In the genomic region with DNA sequence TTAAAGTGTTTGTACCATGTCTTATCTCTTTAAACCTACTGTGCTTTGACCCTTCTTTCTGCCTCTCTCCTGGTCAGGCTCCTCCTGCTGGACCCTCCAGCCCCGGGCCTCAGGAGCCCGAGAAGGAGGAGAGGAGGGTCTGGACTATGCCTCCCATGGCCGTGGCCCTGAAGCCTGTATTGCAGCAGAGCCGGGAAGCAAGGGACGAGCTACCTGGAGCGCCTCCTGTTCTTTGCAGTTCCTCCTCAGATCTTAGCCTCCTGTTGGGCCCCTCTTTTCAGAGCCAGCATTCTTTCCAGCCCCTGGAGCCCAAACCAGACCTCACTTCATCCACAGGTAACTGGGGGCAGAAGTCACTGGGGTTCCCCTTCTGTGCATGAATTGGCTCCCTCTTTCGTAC, we compare ENCODE assay signal across 17 cellular contexts. TPM values are rescaled to one million over a fixed set of nuclear protein-coding genes. Genes with fewer than 3 reads are reported as not detected.
DNase-seq lines count a peak whose midpoint lies in the region; ATAC-seq and TF ChIP-seq lines count a peak whose summit lies in the region.
"Had no signal": no experiment of that assay in that cellular context is flagged by ENCODE, and none has a peak within 500 bp of the region (broad histone marks: within the 10 kb centered on the region; RNA-seq: fewer than 3 reads in every experiment).

No MANE protein-coding gene starts in this region.

- H3K9me3 Mint-ChIP-seq in activated T-cell treated with anti-CD3 and anti-CD28 coated beads, Interleukin-2, amount 50 U/mL, for 72 hours: no peaks in the 10 kb centered on the region
- H3K9me3 Mint-ChIP-seq: CD4-positive, CD25-positive, alpha-beta regulatory T cell; CD8-positive, alpha-beta T cell; GM23338; HFFc6 had no signal

- H3K4me3 ChIP-seq in BE2C (ENCODE audit: low read depth, low read length): no peak overlapping the region
- H3K4me3 ChIP-seq: GM23338, HAP-1 had no signal

- H3K27ac Mint-ChIP-seq in activated T-cell treated with anti-CD3 and anti-CD28 coated beads, Interleukin-2, amount 50 U/mL, for 72 hours: peak overlapping the region; percentile 38
- H3K27ac Mint-ChIP-seq: CD8-positive, alpha-beta T cell; GM23338; HFFc6 had no signal

- no peak for ATAC-seq in activated T-cell treated with anti-CD3 and anti-CD28 coated beads, Interleukin-2, amount 50 U/mL, for 72 hours (replicated peaks in 1 of 2)
- no peak for ATAC-seq in Right ventricle myocardium inferior
- ATAC-seq: CD8-positive, alpha-beta T cell; GM23338 had no signal

- no peaks in the 10 kb centered on the region for H3K4me1 Mint-ChIP-seq in activated T-cell treated with anti-CD3 and anti-CD28 coated beads, Interleukin-2, amount 50 U/mL, for 72 hours (ENCODE audit: low read depth)
- H3K4me1 Mint-ChIP-seq: GM23338 had no signal

- no peaks in the 10 kb centered on the region for H3K27me3 Mint-ChIP-seq in activated T-cell treated with anti-CD3 and anti-CD28 coated beads, Interleukin-2, amount 50 U/mL, for 72 hours (ENCODE audit: low read depth)
- H3K27me3 Mint-ChIP-seq: CD4-positive, CD25-positive, alpha-beta regulatory T cell had no signal

- peaks cover 5 to 32% of the 10 kb centered on the region in 2 donors for H3K36me3 Mint-ChIP-seq in activated T-cell treated with anti-CD3 and anti-CD28 coated beads, Interleukin-2, amount 50 U/mL, for 72 hours (ENCODE audit: insufficient read depth in 2 of 2)

- TF ChIP-seq CTCF in BE2C (IDR thresholded peaks at IDR 0.05; ENCODE audit: low read depth, low read length): no peak

- intact Hi-C loops in cardiac septum (cut with DNase I): no loop called here
- intact Hi-C loops in Right ventricle myocardium inferior (cut with DNase I): no loop called here

- H3K4me3 Mint-ChIP-seq in activated T-cell treated with anti-CD3 and anti-CD28 coated beads, Interleukin-2, amount 50 U/mL, for 72 hours: no peak overlapping the region
- H3K4me3 Mint-ChIP-seq: CD4-positive, CD25-positive, alpha-beta regulatory T cell; CD8-positive, alpha-beta T cell; GM23338; HFFc6 had no signal

- no peak for DNase-seq in activated T-cell treated with anti-CD3 and anti-CD28 coated beads, Interleukin-2, amount 50 U/mL, for 72 hours
- no peak for DNase-seq in activated T-cell treated with anti-CD3 and anti-CD28 coated beads, Interleukin-2, amount 50 U/mL, for 48 hours
- peak; percentile 19 for DNase-seq in cardiac septum (ENCODE audit: low spot score)
- no peak for DNase-seq in Right ventricle myocardium inferior (ENCODE audit: missing footprints)
- peak; percentile 55 for DNase-seq in mesenteric fat pad (ENCODE audit: low spot score)
- no peak for DNase-seq in 8988T
- no peak for DNase-seq in BE2C
- DNase-seq: Caco-2; CD4-positive, CD25-positive, alpha-beta regulatory T cell; CD8-positive, alpha-beta T cell; DMS153; DND-41; HFFc6 had no signal

- no peaks in the 10 kb centered on the region for H3K4me1 ChIP-seq in BE2C
- H3K4me1 ChIP-seq: Caco-2, HAP-1 had no signal

- peaks cover 3% of the 10 kb centered on the region for H3K36me3 ChIP-seq in BE2C

- no peaks in the 10 kb centered on the region for H3K9me3 ChIP-seq in BE2C
- H3K9me3 ChIP-seq: Caco-2, HAP-1 had no signal

- H3K27me3 ChIP-seq in BE2C: no peaks in the 10 kb centered on the region

RNA-seq across cellular contexts. Expression of a gene that starts 13.6 kb away (rescaled TPM):
- total RNA-seq in activated T-cell treated with anti-CD3 and anti-CD28 coated beads, Interleukin-2, amount 50 U/mL, for 72 hours: 10 to 100 TPM; 61.0 to 62.6 TPM
- total RNA-seq in cardiac septum (12.0 TPM), Right ventricle myocardium inferior (9.6 TPM), mesenteric fat pad (17.5 TPM)
- polyA plus RNA-seq in BE2C (2012; ENCODE audit: insufficient read depth, insufficient read length, low read depth): 17.5 TPM

RNA-seq across cellular contexts. Expression of a gene that starts 13.9 kb away (rescaled TPM):
- 100 to 1,000 TPM; 139 to 150 TPM for total RNA-seq in activated T-cell treated with anti-CD3 and anti-CD28 coated beads, Interleukin-2, amount 50 U/mL, for 72 hours
- 114 TPM for total RNA-seq in cardiac septum
- total RNA-seq in Right ventricle myocardium inferior: 118 TPM
- total RNA-seq in mesenteric fat pad: 97.5 TPM
- polyA plus RNA-seq in BE2C (2012; ENCODE audit: insufficient read depth, insufficient read length, low read depth): 156 TPM

RNA-seq across cellular contexts. Expression of a gene that starts 16.0 kb away (rescaled TPM):
- 10 to 100 TPM; 10.2 to 10.3 TPM for total RNA-seq in activated T-cell treated with anti-CD3 and anti-CD28 coated beads, Interleukin-2, amount 50 U/mL, for 72 hours
- total RNA-seq in cardiac septum (0.43 TPM), Right ventricle myocardium inferior (0.32 TPM), mesenteric fat pad (1.3 TPM)
- polyA plus RNA-seq in BE2C (2012; ENCODE audit: insufficient read depth, insufficient read length, low read depth): 1.6 TPM

RNA-seq across cellular contexts. Expression of a gene that starts 29.6 kb away (rescaled TPM):
- 1 to 10 TPM; 2.5 to 3.7 TPM for total RNA-seq in activated T-cell treated with anti-CD3 and anti-CD28 coated beads, Interleukin-2, amount 50 U/mL, for 72 hours
- total RNA-seq in cardiac septum (1.00 TPM), Right ventricle myocardium inferior (0.70 TPM), mesenteric fat pad (0.80 TPM)
- 3.3 TPM for polyA plus RNA-seq in BE2C (2012; ENCODE audit: insufficient read depth, insufficient read length, low read depth)

RNA-seq across cellular contexts. Expression of a gene that starts 56.8 kb away (rescaled TPM):
- total RNA-seq in activated T-cell treated with anti-CD3 and anti-CD28 coated beads, Interleukin-2, amount 50 U/mL, for 72 hours: under 1 TPM in 1 of 2 donors, not detected in 1; 0.34 TPM
- total RNA-seq in cardiac septum (not detected), Right ventricle myocardium inferior (0.35 TPM), mesenteric fat pad (not detected)
- polyA plus RNA-seq in BE2C (2012; ENCODE audit: insufficient read depth, insufficient read length, low read depth): not detected
- total RNA-seq: A172; A673; CD4-positive, CD25-positive, alpha-beta regulatory T cell; CD8-positive, alpha-beta T cell; HFFc6 had no signal

Comparison
In these comparisons a context has a peak if more than half of its experiments do, and no peak if none do; other contexts are left out.
1. DNase-seq: peak in cardiac septum (single experiment) and mesenteric fat pad (single experiment); none in activated T-cell treated with anti-CD3 and anti-CD28 coated beads, Interleukin-2, amount 50 U/mL, for 72 hours (0 of 2), activated T-cell treated with anti-CD3 and anti-CD28 coated beads, Interleukin-2, amount 50 U/mL, for 48 hours (0 of 2), Right ventricle myocardium inferior (single experiment), 8988T (single experiment) and BE2C (single experiment).